ENCODE assay signal across 31 cellular contexts in genomic region chr2:171602352-171602751, GRCh38.
"Had no signal": no experiment of that assay in that cellular context is flagged by ENCODE, and none has a peak within 500 bp of the region (broad histone marks: within the 10 kb centered on the region; RNA-seq: fewer than 3 reads in every experiment).

No MANE protein-coding gene starts in this region.

- H3K9me3 Mint-ChIP-seq: activated B cell treated with CpG ODN at 0.5 μM for 24 hours; activated CD4-positive, alpha-beta memory T cell treated with anti-CD3 and anti-CD28 coated beads for 36 hours; activated CD4-positive, alpha-beta T cell treated with anti-CD3 and anti-CD28 coated beads, Interleukin-2, amount 10 ng/mL, durations not matched to agents 24 days and 14 days; activated naive CD4-positive, alpha-beta T cell treated with anti-CD3 and anti-CD28 coated beads, Interleukin-2, amount 50 U/mL, for 72 hours; activated naive CD8-positive, alpha-beta T cell treated with anti-CD3 and anti-CD28 coated beads, Interleukin-2, amount 50 U/mL, for 24 hours; activated T-cell treated with anti-CD3 and anti-CD28 coated beads, Interleukin-2, amount 50 U/mL, for 4 hours; T-cell had no signal

- H3K9me3 ChIP-seq: ascending aorta, body of pancreas had no signal

- H3K4me3 ChIP-seq: ascending aorta, body of pancreas, SK-N-MC had no signal

- DNase-seq: activated B cell treated with CpG ODN at 0.5 μM for 24 hours; activated CD4-positive, alpha-beta memory T cell treated with anti-CD3 and anti-CD28 coated beads for 36 hours; activated CD4-positive, alpha-beta T cell treated with anti-CD3 and anti-CD28 coated beads for 1 hour; activated CD4-positive, alpha-beta T cell treated with anti-CD3 and anti-CD28 coated beads, Interleukin-2, amount 10 ng/mL, durations not matched to agents 24 days and 14 days; activated CD8-positive, alpha-beta memory T cell treated with anti-CD3 and anti-CD28 coated beads for 24 hours; activated effector memory CD4-positive, alpha-beta T cell treated with anti-CD3 and anti-CD28 coated beads, Interleukin-2, amount 50 U/mL, for 16 hours; activated naive CD4-positive, alpha-beta T cell treated with Interleukin-2 at 50 U/mL for 16 hours; activated naive CD8-positive, alpha-beta T cell treated with anti-CD3 and anti-CD28 coated beads, Interleukin-2, amount 50 U/mL, for 24 hours; activated T-cell treated with anti-CD3 and anti-CD28 coated beads, Interleukin-2, amount 50 U/mL, for 4 hours; amniotic stem cell; body of pancreas; central memory CD4-positive, alpha-beta T cell; Karpas-422; MM.1S; NCI-H187; NCI-H2081 treated with DMSO at 0.1 percent for 48 hours; NCI-H345; NCI-H510A; NCI-H526 treated with DMSO at 0.1 percent for 48 hours; OCI-M1; RPMI8226; T-cell; T-helper 2 cell; T1000 had no signal

- H3K27ac Mint-ChIP-seq: activated B cell treated with CpG ODN at 0.5 μM for 24 hours; activated CD4-positive, alpha-beta memory T cell treated with anti-CD3 and anti-CD28 coated beads for 36 hours; activated CD4-positive, alpha-beta T cell treated with anti-CD3 and anti-CD28 coated beads, Interleukin-2, amount 10 ng/mL, durations not matched to agents 24 days and 14 days; activated naive CD4-positive, alpha-beta T cell treated with anti-CD3 and anti-CD28 coated beads, Interleukin-2, amount 50 U/mL, for 72 hours; activated naive CD8-positive, alpha-beta T cell treated with anti-CD3 and anti-CD28 coated beads, Interleukin-2, amount 50 U/mL, for 24 hours; T-cell had no signal

- H3K27me3 ChIP-seq: ascending aorta, body of pancreas had no signal

- H3K27ac ChIP-seq: ascending aorta, body of pancreas, SK-N-MC had no signal

- H3K4me1 ChIP-seq: ascending aorta, body of pancreas had no signal

- H3K4me3 Mint-ChIP-seq: activated B cell treated with CpG ODN at 0.5 μM for 24 hours; activated CD4-positive, alpha-beta memory T cell treated with anti-CD3 and anti-CD28 coated beads for 36 hours; activated CD4-positive, alpha-beta T cell treated with anti-CD3 and anti-CD28 coated beads, Interleukin-2, amount 10 ng/mL, durations not matched to agents 24 days and 14 days; activated naive CD8-positive, alpha-beta T cell treated with anti-CD3 and anti-CD28 coated beads, Interleukin-2, amount 50 U/mL, for 24 hours; activated T-cell treated with anti-CD3 and anti-CD28 coated beads, Interleukin-2, amount 50 U/mL, for 4 hours; T-cell had no signal

- H3K4me1 Mint-ChIP-seq: activated naive CD8-positive, alpha-beta T cell treated with anti-CD3 and anti-CD28 coated beads, Interleukin-2, amount 50 U/mL, for 24 hours had no signal

- FAIRE-seq: bronchial epithelial cell, TTC549 had no signal

- H3K36me3 ChIP-seq: ascending aorta had no signal

- ATAC-seq: activated naive CD4-positive, alpha-beta T cell treated with anti-CD3 and anti-CD28 coated beads, Interleukin-2, amount 50 U/mL, for 72 hours; activated naive CD8-positive, alpha-beta T cell treated with anti-CD3 and anti-CD28 coated beads, Interleukin-2, amount 50 U/mL, for 24 hours; activated T-cell treated with anti-CD3 and anti-CD28 coated beads, Interleukin-2, amount 50 U/mL, for 4 hours; body of pancreas; Panc1; Right ventricle myocardium inferior; T-cell had no signal

- H3K36me3 Mint-ChIP-seq: activated CD4-positive, alpha-beta memory T cell treated with anti-CD3 and anti-CD28 coated beads for 36 hours; activated naive CD4-positive, alpha-beta T cell treated with anti-CD3 and anti-CD28 coated beads, Interleukin-2, amount 50 U/mL, for 72 hours; T-cell had no signal
